In genomic region chr18:3451989-3452749, GRCh38 we compare ENCODE assay signal across 8 cellular contexts. TPM values are rescaled to one million over a fixed set of nuclear protein-coding genes. Genes with fewer than 3 reads are reported as not detected.
DNase-seq lines count a peak whose midpoint lies in the region; ATAC-seq and TF ChIP-seq lines count a peak whose summit lies in the region.

No MANE protein-coding gene starts in this region.

- H3K4me3 Mint-ChIP-seq in progenitor cell of endocrine pancreas (ENCODE audit: low read depth) = peak overlapping the region; percentile 96

- peak overlapping the region; percentile 84 for H3K4me2 ChIP-seq in OCI-LY7 (ENCODE audit: low read length)

- H2AFZ ChIP-seq in OCI-LY7 (ENCODE audit: low read length) = no peak overlapping the region; the same call in 1 of the 2 replicates

- CTCF ChIA-PET in OCI-LY7 (lab: Charles Lee; ENCODE audit: unreplicated experiment) = interaction anchor here (0.6 to 0.8 kb wide), 3 partner anchors 122 to 214 kb away, joined by 3 to 5 read pairs (median 4); no protein-coding TSS in a partner anchor

- no peak for ATAC-seq in GM21529 (IDR thresholded peaks at IDR 0.05; ENCODE audit: unreplicated experiment)
- ATAC-seq in HG03280 (IDR thresholded peaks at IDR 0.05; ENCODE audit: unreplicated experiment) = no peak

- intact Hi-C loops in OCI-LY7 (cut with micrococcal nuclease; ENCODE audit: unreplicated experiment) = loop anchor here (1.0 kb wide), 1 partner anchor 134 kb away; no protein-coding TSS in a partner anchor

- BruUV-seq in OCI-LY7 (replicated peaks; lab: Mats Ljungman, UMichigan) = no TSS peak

- H3K27ac ChIP-seq in OCI-LY7 (ENCODE audit: low read depth, low read length, poor library complexity, severe bottlenecking) (peak overlapping the region; percentile 96), cardiac muscle cell (peak overlapping the region; percentile 94)

- peaks cover 7% of the 10 kb centered on the region for H3K36me3 Mint-ChIP-seq in progenitor cell of endocrine pancreas (ENCODE audit: insufficient read depth)

- H3K9me3 Mint-ChIP-seq in progenitor cell of endocrine pancreas (ENCODE audit: low read depth) = no peaks in the 10 kb centered on the region

- no peaks in the 10 kb centered on the region for H3K9me2 ChIP-seq in OCI-LY7 (ENCODE audit: insufficient read depth, low read length)

- H3K36me3 ChIP-seq in OCI-LY7 (ENCODE audit: insufficient read depth, low read length) (peaks cover 28% of the 10 kb centered on the region), cardiac muscle cell (peaks cover 10% of the 10 kb centered on the region)

- peaks cover 39% of the 10 kb centered on the region for H3K4me1 ChIP-seq in OCI-LY7 (ENCODE audit: insufficient read depth, low read length, poor library complexity, severe bottlenecking)
- H3K4me1 ChIP-seq in cardiac muscle cell (ENCODE audit: low read depth) = peaks cover 21% of the 10 kb centered on the region

- H4K20me1 ChIP-seq in OCI-LY7 (ENCODE audit: insufficient read depth, low read length) = peaks cover 13% of the 10 kb centered on the region; the same call in 1 of the 2 replicates

- H3K27me3 ChIP-seq in cardiac muscle cell = no peaks in the 10 kb centered on the region

- H3K9me3 ChIP-seq in OCI-LY7 (ENCODE audit: low read length) (no peaks in the 10 kb centered on the region), cardiac muscle cell (ENCODE audit: low read depth) (no peaks in the 10 kb centered on the region)

- peaks cover 50% of the 10 kb centered on the region for H3K4me1 Mint-ChIP-seq in progenitor cell of endocrine pancreas (ENCODE audit: low read depth)

- peak overlapping the region; percentile 98 for H3K27ac Mint-ChIP-seq in progenitor cell of endocrine pancreas

- TF ChIP-seq CTCF in OCI-LY7 (conservative IDR thresholded peaks at IDR 0.05; ENCODE audit: low read length) (no peak; the same call in 1 of the 2 replicates), cardiac muscle cell (IDR thresholded peaks at IDR 0.05; ENCODE audit: low read depth, low read length) (no peak), progenitor cell of endocrine pancreas (IDR thresholded peaks at IDR 0.05; ENCODE audit: unreplicated experiment) (no peak)

- no peaks in the 10 kb centered on the region for H3K27me3 Mint-ChIP-seq in progenitor cell of endocrine pancreas

- POLR2A ChIA-PET in OCI-LY7 (lab: Charles Lee) = interaction anchor here (0.5 to 6.2 kb wide), 11 partner anchors 9 to 467 kb away, joined by 3 to 29 read pairs (median 4); no protein-coding TSS in a partner anchor

- DNase-seq in DMS79 treated with DMSO at 0.1 percent for 48 hours (lab: John Stamatoyannopoulos, UW) (peak; percentile 79), OCI-LY7 (ENCODE audit: low spot score) (peak; percentile 48), cardiac muscle cell (ENCODE audit: low read depth in 1 of 2, low spot score in 1 of 2) (peak; percentile 63 to 78), progenitor cell of endocrine pancreas (ENCODE audit: low spot score, unreplicated experiment) (peak; percentile 28), COLO829 (ENCODE audit: low spot score) (no peak)
- DNase-seq in activated naive CD4-positive, alpha-beta T cell treated with anti-CD3 and anti-CD28 coated beads, Interleukin-2, amount 50 U/mL, for 16 hours = peak; percentile 39

- peaks cover 69% of the 10 kb centered on the region for H3K79me2 ChIP-seq in OCI-LY7 (ENCODE audit: insufficient read depth, low read depth, low read length)

- H3K4me3 ChIP-seq in OCI-LY7 (ENCODE audit: low read depth, low read length, poor library complexity, severe bottlenecking) = peak overlapping the region; percentile 88
- peak overlapping the region; percentile 97 for H3K4me3 ChIP-seq in cardiac muscle cell

RNA-seq across cellular contexts. Expression of gene TGIF1, which starts 2.2 kb away (rescaled TPM):
- total RNA-seq in OCI-LY7 (2014; rRNA removed; shearing (Covaris generic)) = 61.5 and 69.0 TPM in 2 replicates
- total RNA-seq in OCI-LY7 (2022) (40.9 and 42.5 TPM in 2 replicates), cardiac muscle cell (43.0 and 62.7 TPM in 2 replicates), progenitor cell of endocrine pancreas (111 and 112 TPM in 2 replicates)
- 41.2 and 62.8 TPM in 2 replicates for polyA plus RNA-seq in cardiac muscle cell
